Comparison of ENCODE assay signal across 12 cellular contexts in genomic region chr11:62498492-62499286, GRCh38.
"Had no signal": no experiment of that assay in that cellular context is flagged by ENCODE, and none has a peak within 500 bp of the region (broad histone marks: within the 10 kb centered on the region; RNA-seq: fewer than 3 reads in every experiment).

No MANE protein-coding gene starts in this region.

- H3K36me3 ChIP-seq: cardiac muscle cell, lower lobe of right lung had no signal

- H3K27me3 ChIP-seq: cardiac muscle cell had no signal

- DNase-seq: activated CD4-positive, alpha-beta memory T cell treated with anti-CD3 and anti-CD28 coated beads for 36 hours; activated CD4-positive, alpha-beta T cell treated with anti-CD3 and anti-CD28 coated beads for 36 hours; activated CD8-positive, alpha-beta memory T cell treated with anti-CD3 and anti-CD28 coated beads, Interleukin-2, amount 10 ng/mL, durations not matched to agents 7 days and 5 days; activated naive CD4-positive, alpha-beta T cell treated with anti-CD3 and anti-CD28 coated beads, Interleukin-2, amount 50 U/mL, for 16 hours; activated T-cell treated with anti-CD3 and anti-CD28 coated beads, Interleukin-2, amount 50 U/mL, for 1 hour; T-helper 2 cell had no signal

- H3K9me3 Mint-ChIP-seq: activated CD4-positive, alpha-beta memory T cell treated with anti-CD3 and anti-CD28 coated beads for 36 hours; mesothelial cell of epicardium; neural crest cell; stimulated activated memory B cell treated with anti-CD40 and anti-IgM and Interleukin-4, amounts not matched to agents 10 μg/mL and 1 μg/mL and 100 μg/mL, for 72 hours; type B pancreatic cell had no signal

- H3K36me3 Mint-ChIP-seq: activated CD4-positive, alpha-beta memory T cell treated with anti-CD3 and anti-CD28 coated beads for 36 hours; activated CD8-positive, alpha-beta memory T cell treated with anti-CD3 and anti-CD28 coated beads, Interleukin-2, amount 10 ng/mL, durations not matched to agents 7 days and 5 days; mesothelial cell of epicardium; stimulated activated memory B cell treated with anti-CD40 and anti-IgM and Interleukin-4, amounts not matched to agents 10 μg/mL and 1 μg/mL and 100 μg/mL, for 72 hours; type B pancreatic cell had no signal

- H3K27ac Mint-ChIP-seq: activated CD4-positive, alpha-beta memory T cell treated with anti-CD3 and anti-CD28 coated beads for 36 hours; activated CD4-positive, alpha-beta T cell treated with anti-CD3 and anti-CD28 coated beads for 36 hours; activated CD8-positive, alpha-beta memory T cell treated with anti-CD3 and anti-CD28 coated beads, Interleukin-2, amount 10 ng/mL, durations not matched to agents 7 days and 5 days; mesothelial cell of epicardium; stimulated activated memory B cell treated with anti-CD40 and anti-IgM and Interleukin-4, amounts not matched to agents 10 μg/mL and 1 μg/mL and 100 μg/mL, for 72 hours had no signal

- H3K4me3 Mint-ChIP-seq: activated CD4-positive, alpha-beta memory T cell treated with anti-CD3 and anti-CD28 coated beads for 36 hours; activated CD4-positive, alpha-beta T cell treated with anti-CD3 and anti-CD28 coated beads for 36 hours; activated CD8-positive, alpha-beta memory T cell treated with anti-CD3 and anti-CD28 coated beads, Interleukin-2, amount 10 ng/mL, durations not matched to agents 7 days and 5 days; mesothelial cell of epicardium; neural crest cell; stimulated activated memory B cell treated with anti-CD40 and anti-IgM and Interleukin-4, amounts not matched to agents 10 μg/mL and 1 μg/mL and 100 μg/mL, for 72 hours; type B pancreatic cell had no signal

- H3K27ac ChIP-seq: cardiac muscle cell had no signal

- H3K4me3 ChIP-seq: cardiac muscle cell, lower lobe of right lung had no signal

- ATAC-seq: activated CD4-positive, alpha-beta T cell treated with anti-CD3 and anti-CD28 coated beads for 36 hours; activated CD8-positive, alpha-beta memory T cell treated with anti-CD3 and anti-CD28 coated beads, Interleukin-2, amount 10 ng/mL, durations not matched to agents 7 days and 5 days; stimulated activated memory B cell treated with anti-CD40 and anti-IgM and Interleukin-4, amounts not matched to agents 10 μg/mL and 1 μg/mL and 100 μg/mL, for 72 hours had no signal

- H3K27me3 Mint-ChIP-seq: activated CD4-positive, alpha-beta memory T cell treated with anti-CD3 and anti-CD28 coated beads for 36 hours; type B pancreatic cell had no signal

- H3K9me3 ChIP-seq: lower lobe of right lung had no signal

- H3K4me1 Mint-ChIP-seq: stimulated activated memory B cell treated with anti-CD40 and anti-IgM and Interleukin-4, amounts not matched to agents 10 μg/mL and 1 μg/mL and 100 μg/mL, for 72 hours had no signal
